ENCODE assay signal across 8 cellular contexts in the genomic region with DNA sequence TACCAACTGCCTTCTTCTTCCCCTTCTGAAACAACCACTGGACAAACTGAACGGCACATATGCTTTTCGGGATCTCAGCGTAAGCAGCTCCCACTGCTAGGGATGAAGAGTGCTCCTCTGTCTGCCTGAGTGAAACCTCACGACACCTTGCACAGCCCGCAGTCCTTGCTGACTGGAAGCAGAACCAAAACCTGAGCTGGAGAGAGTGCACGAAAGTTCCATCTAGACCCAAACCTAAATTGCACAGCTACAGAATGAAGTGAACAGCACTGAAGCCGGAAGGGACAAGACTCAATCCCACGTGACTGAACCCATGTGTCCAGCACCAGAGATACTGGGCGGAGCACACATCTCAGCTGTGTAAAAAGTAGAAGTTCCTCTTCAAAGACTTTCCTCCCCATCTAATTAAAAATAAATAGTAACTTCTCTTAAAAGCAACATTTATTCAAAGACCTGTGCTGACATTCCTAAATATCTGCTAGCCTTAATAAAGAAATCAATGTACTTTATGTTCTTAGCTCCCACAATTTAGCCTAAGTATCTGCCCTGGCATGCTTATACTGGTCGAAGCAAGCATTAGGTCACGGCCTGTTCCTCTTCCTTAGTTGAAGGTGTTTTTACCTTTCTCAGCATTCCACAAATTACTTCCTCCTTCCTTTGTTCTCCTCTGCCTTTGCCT.
A peak's percentile ranks its signal among the peaks of the same experiment; 100 is the strongest.
DNase-seq lines count a peak whose midpoint lies in the region; ATAC-seq, FAIRE-seq and TF ChIP-seq lines count a peak whose summit lies in the region.
"Not testable (repeated sequence)": the region's sequence is repeated elsewhere in the genome, so short reads cannot be mapped to it uniquely, and the experiment has no call there.

No MANE protein-coding gene starts in this region.

- H3K14ac ChIP-seq in neuronal stem cell (ENCODE audit: low read length): not testable (repeated sequence)

- WGBS in A549 (ENCODE audit: missing lambda C conversion rate): 82% methylated on average over 11 of the region's 11 CpGs
- WGBS in neuronal stem cell (ENCODE audit: extremely low coverage in 2 of 2, insufficient read length in 2 of 2, insufficient replicate concordance in 1 of 2), 2 donors: no CpG with 5 or more reads among the region's 11 CpGs

- not testable (repeated sequence) for H3K4me2 ChIP-seq in A549; neuronal stem cell (ENCODE audit: insufficient read depth, low read length, poor library complexity, severe bottlenecking)
- H3K4me2 ChIP-seq in OCI-LY1 (ENCODE audit: low read length): peak overlapping the region; percentile 46; the same call in 1 of the 2 replicates

- peaks cover 14% of the 10 kb centered on the region; the same call in 1 of the 2 replicates for H3K36me3 ChIP-seq in OCI-LY1 (ENCODE audit: insufficient read depth, low read length)
- H3K36me3 ChIP-seq in neuronal stem cell (replicated peaks in 1 of 2; ENCODE audit: control insufficient read depth in 2 of 2, insufficient read depth in 2 of 2, low read length in 2 of 2): peaks cover 5 to 36% of the 10 kb centered on the region in 2 donors

- not testable (repeated sequence) for TF ChIP-seq POLR2A in A549 (IDR thresholded peaks at IDR 0.05; ENCODE audit: low read length)
- TF ChIP-seq POLR2A in GM18526 (IDR thresholded peaks at IDR 0.05; ENCODE audit: extremely low read depth, insufficient read length): peak; percentile 26

- not testable (repeated sequence) for H2AK5ac ChIP-seq in neuronal stem cell (ENCODE audit: low read depth, low read length)

- H4K20me1 ChIP-seq in OCI-LY1 (ENCODE audit: insufficient read depth, low read length): not testable (repeated sequence)

- H2BK5ac ChIP-seq in neuronal stem cell (ENCODE audit: low read length): not testable (repeated sequence)

- H3K4me1 ChIP-seq in A549: peaks cover 50% of the 10 kb centered on the region
- peaks cover 83% of the 10 kb centered on the region for H3K4me1 ChIP-seq in OCI-LY1 (ENCODE audit: insufficient read depth, low read length, severe bottlenecking)
- peaks cover 12 to 28% of the 10 kb centered on the region in 2 donors for H3K4me1 ChIP-seq in neuronal stem cell (ENCODE audit: control insufficient read depth in 2 of 2, insufficient read depth in 1 of 2, low read depth in 1 of 2, low read length in 2 of 2)

- H2BK15ac ChIP-seq in neuronal stem cell (ENCODE audit: low read length): not testable (repeated sequence)

- DNase-seq in A549 (ENCODE audit: low read depth in 1 of 2, low spot score in 1 of 2); neuronal stem cell (ENCODE audit: low spot score): not testable (repeated sequence)
- peak; percentile 30 for DNase-seq in activated naive CD4-positive, alpha-beta T cell treated with Interleukin-2 at 50 U/mL for 16 hours
- DNase-seq in germinal center (ENCODE audit: low spot score): peak; percentile 25

- ATAC-seq in A549 (0 out of 6 replicates have a peak, but pooled peaks of 1 of the 2 experiments have one; percentile 11), GM21717 (IDR thresholded peaks at IDR 0.05; ENCODE audit: unreplicated experiment) (peak; percentile 57), HG03108 (IDR thresholded peaks at IDR 0.05; ENCODE audit: unreplicated experiment) (peak; percentile 54)

- H2BK120ac ChIP-seq in neuronal stem cell (ENCODE audit: low read depth, low read length): not testable (repeated sequence)

- peaks cover 63% of the 10 kb centered on the region for H3K79me2 ChIP-seq in OCI-LY1 (ENCODE audit: insufficient read depth, low read length)

- H4K8ac ChIP-seq in neuronal stem cell (ENCODE audit: low read depth, low read length): not testable (repeated sequence)

- POLR2A ChIA-PET in A549 (lab: Yijun Ruan, JAX): not testable (repeated sequence)

- not testable (repeated sequence) for H3F3A ChIP-seq in OCI-LY1 (ENCODE audit: insufficient read depth, low read length)

- not testable (repeated sequence) for H4K91ac ChIP-seq in neuronal stem cell (ENCODE audit: low read depth, low read length, poor library complexity)

- H3K23ac ChIP-seq in neuronal stem cell (ENCODE audit: low read depth, low read length, poor library complexity): not testable (repeated sequence)

- not testable (repeated sequence) for H3K9ac ChIP-seq in OCI-LY1 (ENCODE audit: low read length); neuronal stem cell (ENCODE audit: low read depth, low read length, poor library complexity)

- not testable (repeated sequence) for FAIRE-seq in A549 (lab: Jason Lieb, UNC)

- not testable (repeated sequence) for H3K9me2 ChIP-seq in OCI-LY1 (ENCODE audit: low read depth, low read length)

- not testable (repeated sequence) for H3K4ac ChIP-seq in neuronal stem cell (ENCODE audit: low read length)

- H3K9me3 ChIP-seq in A549; OCI-LY1 (ENCODE audit: low read length); neuronal stem cell (replicated peaks in 1 of 2; ENCODE audit: control insufficient read depth in 2 of 2, insufficient read depth in 1 of 2, low read depth in 1 of 2, low read length in 2 of 2): not testable (repeated sequence)

- H3K27me3 ChIP-seq in OCI-LY1 (ENCODE audit: insufficient read depth, low read length); neuronal stem cell (ENCODE audit: control insufficient read depth in 3 of 3, insufficient read depth in 3 of 3, low read depth in 1 of 3, low read length in 3 of 3): not testable (repeated sequence)

- H3K27ac ChIP-seq in A549: not testable (repeated sequence)
- H3K27ac ChIP-seq in OCI-LY1 (ENCODE audit: low read depth, low read length, poor library complexity, severe bottlenecking) (peak overlapping the region; percentile 79), neuronal stem cell (replicated peaks; ENCODE audit: low read length) (peak overlapping the region; percentile 32)

- TF ChIP-seq CTCF in A549 (IDR thresholded peaks at IDR 0.05); OCI-LY1 (IDR thresholded peaks at IDR 0.05; ENCODE audit: low read length): not testable (repeated sequence)

- CTCF ChIA-PET in A549 (lab: Yijun Ruan, JAX): interaction anchor here (0.6 to 1.0 kb wide), 2 partner anchors 14 to 195 kb away, joined by 3 to 4 read pairs; no protein-coding TSS in a partner anchor

- TF ChIP-seq EP300 in A549 (IDR thresholded peaks at IDR 0.05): not testable (repeated sequence)

- H2AFZ ChIP-seq in OCI-LY1 (ENCODE audit: low read length); neuronal stem cell (ENCODE audit: low read length): not testable (repeated sequence)

- H3K4me3 ChIP-seq in A549; neuronal stem cell (ENCODE audit: low read length in 2 of 2): not testable (repeated sequence)
- peak overlapping the region; percentile 8 for H3K4me3 ChIP-seq in OCI-LY1 (ENCODE audit: low read depth, low read length, poor library complexity, severe bottlenecking)

- H3K79me1 ChIP-seq in neuronal stem cell (ENCODE audit: low read depth, low read length): peaks cover 24% of the 10 kb centered on the region

- not testable (repeated sequence) for TF ChIP-seq RAD21 in A549 (conservative IDR thresholded peaks at IDR 0.05 in 1 of 2, IDR thresholded peaks at IDR 0.05 in 1 of 2)

- not testable (repeated sequence) for H3K18ac ChIP-seq in neuronal stem cell (ENCODE audit: low read length)

- not testable (repeated sequence) for H2BK12ac ChIP-seq in neuronal stem cell (ENCODE audit: low read length)

TF ChIP-seq in A549, 52 proteins besides CTCF, POLR2A, EP300 and RAD21:
- TF ChIP-seq USF2 (IDR thresholded peaks at IDR 0.05): peak; percentile 47
